In the genomic region with DNA sequence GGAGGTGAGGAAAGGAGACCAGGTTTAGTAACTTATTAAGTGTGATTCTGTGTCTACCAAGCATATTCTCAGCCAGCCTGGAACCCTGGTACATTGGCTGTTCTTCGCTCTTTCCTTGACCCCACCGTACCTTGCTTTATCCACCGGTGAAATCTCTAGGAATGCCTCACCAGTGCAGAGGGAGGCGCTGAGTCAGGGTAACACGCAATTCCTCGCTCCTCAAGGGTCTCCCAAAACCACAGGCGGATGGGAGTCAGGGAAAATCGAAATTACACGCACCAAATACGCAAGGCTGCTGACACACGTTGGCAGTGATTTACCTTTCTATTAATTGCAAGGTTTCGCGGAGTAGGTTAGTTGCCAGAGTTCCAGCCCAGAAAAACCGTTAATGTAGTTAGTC, we compare ENCODE assay signal across 8 cellular contexts. TPM values are rescaled to one million over a fixed set of nuclear protein-coding genes. Genes with fewer than 3 reads are reported as not detected.
DNase-seq lines count a peak whose midpoint lies in the region; ATAC-seq, FAIRE-seq and TF ChIP-seq lines count a peak whose summit lies in the region.

No MANE protein-coding gene starts in this region.

- TF ChIP-seq POLR2A in K562 (conservative IDR thresholded peaks at IDR 0.05) (no peak), GM18505 (IDR thresholded peaks at IDR 0.05; ENCODE audit: borderline replicate concordance, extremely low read depth, insufficient read depth, insufficient read length) (no peak)

- H3K4me2 ChIP-seq in DOHH2 (ENCODE audit: low read length) (peak overlapping the region; percentile 79), Karpas-422 (ENCODE audit: low read depth, low read length, poor library complexity, severe bottlenecking) (peak overlapping the region; percentile 88), K562 (ENCODE audit: insufficient read depth, low read length) (peak overlapping the region; percentile 98)

- H3K27me3 ChIP-seq in DOHH2 (ENCODE audit: control insufficient read depth, low read length) (no peaks in the 10 kb centered on the region), Karpas-422 (ENCODE audit: low read length) (no peaks in the 10 kb centered on the region), K562 (ENCODE audit: control insufficient read depth in 2 of 2, insufficient read depth in 2 of 2, low read length in 2 of 2) (no peaks in the 10 kb centered on the region)

- POLR2A ChIA-PET in K562 (lab: Yijun Ruan, JAX): interaction anchor here (0.8 to 1.2 kb wide), 2 partner anchors 771 to 1233 kb away, joined by 3 to 4 read pairs; no protein-coding TSS in a partner anchor

- H3K27ac Mint-ChIP-seq in stimulated activated naive CD8-positive, alpha-beta T cell treated with anti-CD3 and anti-CD28 coated beads, Interleukin-15, amount 100 ng/mL, for 72 hours: peak overlapping the region; percentile 76 to 86

- H3K4me3 ChIP-seq in DOHH2 (ENCODE audit: low read length) (peak overlapping the region; percentile 83), Karpas-422 (ENCODE audit: low read length) (peak overlapping the region; percentile 80), K562 (peak overlapping the region; percentile 75)

- TF ChIP-seq EP300 in K562 (IDR thresholded peaks at IDR 0.05; ENCODE audit: low read length): no peak

- WGBS in K562 (ENCODE audit: insufficient coverage, low coverage, missing lambda C conversion rate): 1% methylated on average over 10 of the region's 14 CpGs

- H3K4me3 Mint-ChIP-seq in stimulated activated naive CD8-positive, alpha-beta T cell treated with anti-CD3 and anti-CD28 coated beads, Interleukin-15, amount 100 ng/mL, for 72 hours: peak overlapping the region; percentile 88

- no peak for TF ChIP-seq CTCF in DOHH2 (IDR thresholded peaks at IDR 0.05; ENCODE audit: low read depth, low read length, poor library complexity, severe bottlenecking)
- no peak for TF ChIP-seq CTCF in K562 (IDR thresholded peaks at IDR 0.05 in 2 of 3, conservative IDR thresholded peaks at IDR 0.05 in 1 of 3; ENCODE audit: insufficient read depth in 2 of 3, low read depth in 1 of 3, low read length in 3 of 3)

- no peaks in the 10 kb centered on the region for H3K9me2 ChIP-seq in DOHH2 (replicated peaks; ENCODE audit: control insufficient read depth, low read length)
- H3K9me2 ChIP-seq in Karpas-422 (replicated peaks; ENCODE audit: insufficient read depth, low read length): no peaks in the 10 kb centered on the region

- no peak overlapping the region for H3K27ac ChIP-seq in DOHH2 (ENCODE audit: low read depth, low read length)
- H3K27ac ChIP-seq in Karpas-422 (ENCODE audit: low read length): peak overlapping the region; percentile 58
- peak overlapping the region; percentile 93 for H3K27ac ChIP-seq in K562 (ENCODE audit: extremely low read depth, low read depth, low read length)

- no peaks in the 10 kb centered on the region for H3K9me3 Mint-ChIP-seq in stimulated activated naive CD8-positive, alpha-beta T cell treated with anti-CD3 and anti-CD28 coated beads, Interleukin-15, amount 100 ng/mL, for 72 hours

- H3K9ac ChIP-seq in Karpas-422 (ENCODE audit: low read length): peak overlapping the region; percentile 95
- peak overlapping the region; percentile 74 to 97 for H3K9ac ChIP-seq in K562 (ENCODE audit: insufficient read depth in 1 of 2, low read depth in 2 of 2, low read length in 2 of 2)

- in situ Hi-C loops in K562 (cut with MboI): no loop called here

- DNase-seq in Karpas-422 (no peak), K562 (ENCODE audit: extremely low read depth in 1 of 4, low spot score in 3 of 4) (peak in 3 of 4 experiments; percentile 14 to 38 (median 14)), islet precursor cell (peak; percentile 71), activated gamma-delta T cell (lab: John Stamatoyannopoulos, UW) (no peak)
- DNase-seq in stimulated activated naive CD8-positive, alpha-beta T cell treated with anti-CD3 and anti-CD28 coated beads, Interleukin-15, amount 100 ng/mL, for 72 hours: no peak
- DNase-seq in central memory CD4-positive, alpha-beta T cell: no peak

- H3K9me3 ChIP-seq in DOHH2 (ENCODE audit: control insufficient read depth, insufficient read depth, low read length): no peaks in the 10 kb centered on the region
- no peaks in the 10 kb centered on the region for H3K9me3 ChIP-seq in Karpas-422 (ENCODE audit: low read length)
- H3K9me3 ChIP-seq in K562 (replicated peaks; ENCODE audit: control insufficient read depth, insufficient read depth, low read depth, low read length): no peaks in the 10 kb centered on the region

- TF ChIP-seq RAD21 in K562 (CRISPR knock-in tag; conservative IDR thresholded peaks at IDR 0.05 in 1 of 2, IDR thresholded peaks at IDR 0.05 in 1 of 2): no peak

- H3K9me1 ChIP-seq in K562 (ENCODE audit: control insufficient read depth, insufficient read depth, low read length): no peaks in the 10 kb centered on the region

- peaks cover 44% of the 10 kb centered on the region for H3K4me1 Mint-ChIP-seq in stimulated activated naive CD8-positive, alpha-beta T cell treated with anti-CD3 and anti-CD28 coated beads, Interleukin-15, amount 100 ng/mL, for 72 hours

- H4K20me1 ChIP-seq in DOHH2 (ENCODE audit: control insufficient read depth, insufficient read depth, low read depth, low read length) (no peaks in the 10 kb centered on the region), Karpas-422 (ENCODE audit: insufficient read depth, low read depth, low read length) (peaks cover 5% of the 10 kb centered on the region; the same call in 1 of the 2 replicates), K562 (replicated peaks; ENCODE audit: control insufficient read depth, insufficient read depth, low read length) (no peaks in the 10 kb centered on the region; the same call in none of the 2 replicates)

- no peak for FAIRE-seq in K562 (lab: Jason Lieb, UNC)

- H3K4me1 ChIP-seq in DOHH2 (ENCODE audit: control insufficient read depth, low read length): peaks cover 45% of the 10 kb centered on the region
- peaks cover 51% of the 10 kb centered on the region for H3K4me1 ChIP-seq in Karpas-422 (ENCODE audit: low read length)
- H3K4me1 ChIP-seq in K562 (replicated peaks in 1 of 2; ENCODE audit: control insufficient read depth in 2 of 2, insufficient read depth in 2 of 2, low read length in 2 of 2): peaks cover 14 to 24% of the 10 kb centered on the region in 2 experiments; a peak in 4 of 5 replicates

- H3K79me2 ChIP-seq in DOHH2 (ENCODE audit: control insufficient read depth, low read length) (peaks cover 59% of the 10 kb centered on the region), Karpas-422 (ENCODE audit: low read length) (peaks cover 94% of the 10 kb centered on the region), K562 (ENCODE audit: control insufficient read depth, insufficient read depth, low read length) (peaks cover 73% of the 10 kb centered on the region)

- no peaks in the 10 kb centered on the region for H3F3A ChIP-seq in DOHH2 (ENCODE audit: control insufficient read depth, insufficient read depth)

- intact Hi-C loops in K562 (cut with micrococcal nuclease): no loop called here

- CTCF ChIA-PET in K562 (lab: Yijun Ruan, JAX; ENCODE audit: low intra/inter-chr PET ratio): no interaction called here

- peak; percentile 6; the same call in 2 of the 3 replicates for ATAC-seq in K562
- no peak for ATAC-seq in stimulated activated naive CD8-positive, alpha-beta T cell treated with anti-CD3 and anti-CD28 coated beads, Interleukin-15, amount 100 ng/mL, for 72 hours
- ATAC-seq in GM18505 (IDR thresholded peaks at IDR 0.05; ENCODE audit: unreplicated experiment): no peak

- H3K36me3 ChIP-seq in DOHH2 (ENCODE audit: control insufficient read depth, low read length) (peaks cover 31% of the 10 kb centered on the region), Karpas-422 (ENCODE audit: insufficient read depth, low read length) (peaks cover 23% of the 10 kb centered on the region), K562 (ENCODE audit: control insufficient read depth, insufficient read depth, low read length) (peaks cover 28% of the 10 kb centered on the region; the same call in 2 of the 3 replicates)

- no TSS peak for BruUV-seq in K562 (replicated peaks; lab: Mats Ljungman, UMichigan)

- H3K27me3 Mint-ChIP-seq in stimulated activated naive CD8-positive, alpha-beta T cell treated with anti-CD3 and anti-CD28 coated beads, Interleukin-15, amount 100 ng/mL, for 72 hours: no peaks in the 10 kb centered on the region

- no peak overlapping the region; the same call in 1 of the 2 replicates for H2AFZ ChIP-seq in Karpas-422 (ENCODE audit: low read length)
- peak overlapping the region; percentile 97 for H2AFZ ChIP-seq in K562 (ENCODE audit: low read depth, low read length)

RNA-seq across cellular contexts. Expression of a gene that starts 0.8 kb away (rescaled TPM):
- 60.5 and 116 TPM in 2 replicates for total RNA-seq in Karpas-422 (2014; rRNA removed; shearing (Covaris generic); ENCODE audit: low replicate concordance)
- total RNA-seq in K562 (2011; cell fraction: chromatin; rRNA removed; ENCODE audit: low replicate concordance): 50.0 and 99.2 TPM in 2 replicates
- total RNA-seq in K562 (2011; cell fraction: nucleolus; rRNA removed): 40.7 and 43.4 TPM in 2 replicates
- total RNA-seq in K562 (2011; cell fraction: nucleoplasm; rRNA removed): 49.0 and 65.7 TPM in 2 replicates
- total RNA-seq in K562 (2014; rRNA removed): 17.8 and 22.9 TPM in 2 replicates
- total RNA-seq in K562 (2014; rRNA removed; fragmentation: Illumina TruSeq; extraction: Trizol): 14.3 and 16.0 TPM in 2 replicates
- 18.1 and 19.3 TPM in 2 replicates for total RNA-seq in K562 (2015; rRNA removed; fragmentation: Illumina TruSeq; extraction: Trizol)
- total RNA-seq in K562 (2021): 19.0 and 20.6 TPM in 2 replicates
- 31.3 and 36.5 TPM in 2 replicates for polyA plus RNA-seq in K562 (2011; rRNA removed)
- 12.0 and 20.0 TPM in 2 replicates for polyA plus RNA-seq in K562 (2011; cell fraction: cytosol; rRNA removed)
- 82.1 and 111 TPM in 2 replicates for polyA plus RNA-seq in K562 (2011; cell fraction: nucleus; rRNA removed)
- polyA plus RNA-seq in K562 (2012): 15.0 and 15.4 TPM in 2 replicates
- polyA plus RNA-seq in K562 (2014; fragmentation: Illumina TruSeq; extraction: Trizol): 11.3 and 12.8 TPM in 2 replicates
- 10 to 100 TPM; 17.2 to 19.7 TPM for polyA plus RNA-seq in K562 (2014; fragmentation: Nextera tagmentation; extraction: Ambion mirVana)
- polyA plus RNA-seq in K562 (2014; rRNA removed): 28.2 and 33.0 TPM in 2 replicates
- 22.8 and 30.6 TPM in 2 replicates for polyA minus RNA-seq in K562 (2011; rRNA and poly(A)+ RNA removed)
- polyA minus RNA-seq in K562 (2011; cell fraction: cytosol; rRNA and poly(A)+ RNA removed): 11.7 and 15.4 TPM in 2 replicates
- 72.6 and 116 TPM in 2 replicates for polyA minus RNA-seq in K562 (2011; cell fraction: nucleus; rRNA and poly(A)+ RNA removed)

RNA-seq across cellular contexts. Expression of a gene that starts 1.0 kb away (rescaled TPM):
- 45.2 and 149 TPM in 2 replicates for total RNA-seq in Karpas-422 (2014; rRNA removed; shearing (Covaris generic); ENCODE audit: low replicate concordance)
- total RNA-seq in K562 (2011; cell fraction: chromatin; rRNA removed; ENCODE audit: low replicate concordance): 51.4 and 97.8 TPM in 2 replicates
- total RNA-seq in K562 (2011; cell fraction: nucleolus; rRNA removed): 38.9 and 48.3 TPM in 2 replicates
- total RNA-seq in K562 (2011; cell fraction: nucleoplasm; rRNA removed): 73.9 and 83.6 TPM in 2 replicates
- total RNA-seq in K562 (2014; rRNA removed) (19.7 and 24.9 TPM in 2 replicates), K562 (2014; rRNA removed; fragmentation: Illumina TruSeq; extraction: Trizol) (33.8 and 37.8 TPM in 2 replicates), K562 (2015; rRNA removed; fragmentation: Illumina TruSeq; extraction: Trizol) (26.9 and 30.3 TPM in 2 replicates), K562 (2021) (19.3 and 21.2 TPM in 2 replicates)
- polyA plus RNA-seq in K562 (2011; rRNA removed) (78.9 and 90.2 TPM in 2 replicates), K562 (2014; fragmentation: Illumina TruSeq; extraction: Trizol) (34.1 and 42.6 TPM in 2 replicates), K562 (2014; fragmentation: Nextera tagmentation; extraction: Ambion mirVana) (100 to 1,000 TPM; 114 to 119 TPM), K562 (2014; rRNA removed) (26.2 and 38.5 TPM in 2 replicates)
- polyA plus RNA-seq in K562 (2011; cell fraction: cytosol; rRNA removed): 61.5 and 93.3 TPM in 2 replicates
- 73.3 and 78.6 TPM in 2 replicates for polyA plus RNA-seq in K562 (2011; cell fraction: nucleus; rRNA removed)
- 19.8 and 22.3 TPM in 2 replicates for polyA plus RNA-seq in K562 (2012)
- polyA minus RNA-seq in K562 (2011; rRNA and poly(A)+ RNA removed): 64.5 and 71.5 TPM in 2 replicates
- polyA minus RNA-seq in K562 (2011; cell fraction: cytosol; rRNA and poly(A)+ RNA removed): 19.7 and 20.2 TPM in 2 replicates
- 31.1 and 43.5 TPM in 2 replicates for polyA minus RNA-seq in K562 (2011; cell fraction: nucleus; rRNA and poly(A)+ RNA removed)

RNA-seq across cellular contexts. Expression of a gene that starts 18.2 kb away (rescaled TPM):
- total RNA-seq in Karpas-422 (2014; rRNA removed; shearing (Covaris generic); ENCODE audit: low replicate concordance): 6.7 and 13.1 TPM in 2 replicates
- 4.8 and 15.7 TPM in 2 replicates for total RNA-seq in K562 (2011; cell fraction: chromatin; rRNA removed; ENCODE audit: low replicate concordance)
- 2.8 and 3.4 TPM in 2 replicates for total RNA-seq in K562 (2011; cell fraction: nucleolus; rRNA removed)
- total RNA-seq in K562 (2011; cell fraction: nucleoplasm; rRNA removed): 4.6 and 6.6 TPM in 2 replicates
- total RNA-seq in K562 (2014; rRNA removed) (0.53 and 0.54 TPM in 2 replicates), K562 (2014; rRNA removed; fragmentation: Illumina TruSeq; extraction: Trizol) (1.0 and 1.1 TPM in 2 replicates), K562 (2015; rRNA removed; fragmentation: Illumina TruSeq; extraction: Trizol) (1.2 and 1.3 TPM in 2 replicates), K562 (2021) (0.98 and 1.2 TPM in 2 replicates)
- polyA plus RNA-seq in K562 (2011; rRNA removed) (1.0 and 1.2 TPM in 2 replicates), K562 (2014; fragmentation: Illumina TruSeq; extraction: Trizol) (0.60 and 0.82 TPM in 2 replicates), K562 (2014; fragmentation: Nextera tagmentation; extraction: Ambion mirVana) (under 1 TPM; 0.06 to 0.10 TPM), K562 (2014; rRNA removed) (1.6 and 1.7 TPM in 2 replicates)
- polyA plus RNA-seq in K562 (2011; cell fraction: cytosol; rRNA removed): 0.37 and 0.42 TPM in 2 replicates
- 5.2 and 5.5 TPM in 2 replicates for polyA plus RNA-seq in K562 (2011; cell fraction: nucleus; rRNA removed)
- 0.52 and 0.82 TPM in 2 replicates for polyA plus RNA-seq in K562 (2012)
- polyA minus RNA-seq in K562 (2011; rRNA and poly(A)+ RNA removed): 1.2 and 2.8 TPM in 2 replicates
- 0.29 and 0.73 TPM in 2 replicates for polyA minus RNA-seq in K562 (2011; cell fraction: cytosol; rRNA and poly(A)+ RNA removed)
- 5.8 and 9.2 TPM in 2 replicates for polyA minus RNA-seq in K562 (2011; cell fraction: nucleus; rRNA and poly(A)+ RNA removed)

Comparison
In these comparisons a context has a peak if more than half of its experiments do, and no peak if none do; other contexts are left out.
1. DNase-seq: peak in K562 (3 of 4) and islet precursor cell (single experiment); none in Karpas-422 (single experiment), stimulated activated naive CD8-positive, alpha-beta T cell treated with anti-CD3 and anti-CD28 coated beads, Interleukin-15, amount 100 ng/mL, for 72 hours (0 of 2), central memory CD4-positive, alpha-beta T cell (single experiment) and activated gamma-delta T cell (single experiment).
2. Peak in every context shown above with its lines, with median percentiles within 50 percentile points of each other: H3K4me2 ChIP-seq and H3K4me3 ChIP-seq.